In the genomic region with DNA sequence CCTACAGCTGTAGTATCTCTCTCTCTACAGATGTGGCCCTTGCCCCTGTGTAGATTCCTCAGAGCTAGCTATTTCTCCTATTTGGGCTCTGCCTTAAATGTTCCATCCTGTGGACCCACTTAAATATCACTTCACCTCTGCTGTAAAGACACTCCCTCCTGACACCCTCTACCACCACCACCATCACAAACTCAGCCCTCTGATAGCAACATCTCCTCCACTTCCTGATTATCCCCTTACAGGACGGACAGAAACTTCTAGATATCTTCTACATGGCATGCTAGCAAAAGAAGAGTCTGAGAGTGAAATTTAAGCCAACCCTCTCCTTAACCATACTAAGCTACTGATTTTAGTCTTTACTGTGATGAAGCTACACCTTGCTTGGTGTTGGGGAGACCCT, we compare ENCODE assay signal across 21 cellular contexts. TPM values are rescaled to one million over a fixed set of nuclear protein-coding genes. Genes with fewer than 3 reads are reported as not detected.
DNase-seq lines count a peak whose midpoint lies in the region; ATAC-seq and TF ChIP-seq lines count a peak whose summit lies in the region.
"Had no signal": no experiment of that assay in that cellular context is flagged by ENCODE, and none has a peak within 500 bp of the region (broad histone marks: within the 10 kb centered on the region; RNA-seq: fewer than 3 reads in every experiment).

No MANE protein-coding gene starts in this region.

- intact Hi-C loops in naive thymus-derived CD4-positive, alpha-beta T cell (cut with micrococcal nuclease) = no loop called here

- TF ChIP-seq CTCF in coronary artery (IDR thresholded peaks at IDR 0.05) = no peak

- H3K36me3 ChIP-seq in naive thymus-derived CD4-positive, alpha-beta T cell (ENCODE audit: control insufficient read depth in 2 of 3, insufficient read depth in 3 of 3, low read length in 3 of 3) = peaks cover 0 to 5% (median 0%) of the 10 kb centered on the region in 3 experiments
- H3K36me3 ChIP-seq: colonic mucosa, suprapubic skin had no signal

- H3K27me3 Mint-ChIP-seq in stimulated activated naive CD8-positive, alpha-beta T cell treated with anti-CD3 and anti-CD28 coated beads, Interleukin-15, Interleukin-2, amounts not matched to agents 100 ng/mL and 50 ng/mL, for 24 hours = no peaks in the 10 kb centered on the region
- no peaks in the 10 kb centered on the region for H3K27me3 Mint-ChIP-seq in activated T-helper 17 cell treated with anti-CD3 and anti-CD28 coated beads, Interleukin-2, amount 50 U/mL, for 72 hours
- H3K27me3 Mint-ChIP-seq in naive thymus-derived CD4-positive, alpha-beta T cell = peaks cover 0 to 5% (median 0%) of the 10 kb centered on the region in 5 donors
- H3K27me3 Mint-ChIP-seq: activated CD4-positive, alpha-beta memory T cell treated with anti-CD3 and anti-CD28 coated beads for 36 hours had no signal

- peaks cover 10% of the 10 kb centered on the region in 2 donors for H3K4me1 ChIP-seq in naive thymus-derived CD4-positive, alpha-beta T cell (ENCODE audit: control insufficient read depth in 2 of 2, insufficient read depth in 2 of 2, low read length in 2 of 2)
- H3K4me1 ChIP-seq: colonic mucosa had no signal

- no peaks in the 10 kb centered on the region for H3K9me3 ChIP-seq in naive thymus-derived CD4-positive, alpha-beta T cell (ENCODE audit: control insufficient read depth in 2 of 3, low read length in 3 of 3)
- H3K9me3 ChIP-seq: colonic mucosa, suprapubic skin had no signal

- H3K4me3 Mint-ChIP-seq in stimulated activated naive CD8-positive, alpha-beta T cell treated with anti-CD3 and anti-CD28 coated beads, Interleukin-15, Interleukin-2, amounts not matched to agents 100 ng/mL and 50 ng/mL, for 24 hours = no peak overlapping the region
- no peak overlapping the region for H3K4me3 Mint-ChIP-seq in activated T-helper 17 cell treated with anti-CD3 and anti-CD28 coated beads, Interleukin-2, amount 50 U/mL, for 72 hours
- H3K4me3 Mint-ChIP-seq in naive thymus-derived CD4-positive, alpha-beta T cell = peak overlapping the region in 1 of 10 donors; percentile 32
- H3K4me3 Mint-ChIP-seq: activated CD4-positive, alpha-beta memory T cell treated with anti-CD3 and anti-CD28 coated beads for 36 hours had no signal

- CTCF ChIA-PET in naive thymus-derived CD4-positive, alpha-beta T cell (lab: Charles Lee) = interaction anchor here (5.4 kb wide), 1 partner anchor 9 kb away, joined by 89 read pairs; no protein-coding TSS in a partner anchor

- H3K4me1 Mint-ChIP-seq in stimulated activated naive CD8-positive, alpha-beta T cell treated with anti-CD3 and anti-CD28 coated beads, Interleukin-15, Interleukin-2, amounts not matched to agents 100 ng/mL and 50 ng/mL, for 24 hours (ENCODE audit: low read depth) = peaks cover 47% of the 10 kb centered on the region
- H3K4me1 Mint-ChIP-seq in activated T-helper 17 cell treated with anti-CD3 and anti-CD28 coated beads, Interleukin-2, amount 50 U/mL, for 72 hours = peaks cover 15% of the 10 kb centered on the region
- peaks cover 8 to 41% (median 21%) of the 10 kb centered on the region in 7 donors for H3K4me1 Mint-ChIP-seq in naive thymus-derived CD4-positive, alpha-beta T cell

- H3K4me3 ChIP-seq in naive thymus-derived CD4-positive, alpha-beta T cell (ENCODE audit: low read length) = no peak overlapping the region
- no peak overlapping the region for H3K4me3 ChIP-seq in coronary artery
- H3K4me3 ChIP-seq: colonic mucosa, suprapubic skin had no signal

- no peaks in the 10 kb centered on the region for H3K9me3 Mint-ChIP-seq in stimulated activated naive CD8-positive, alpha-beta T cell treated with anti-CD3 and anti-CD28 coated beads, Interleukin-15, Interleukin-2, amounts not matched to agents 100 ng/mL and 50 ng/mL, for 24 hours
- H3K9me3 Mint-ChIP-seq in activated T-helper 17 cell treated with anti-CD3 and anti-CD28 coated beads, Interleukin-2, amount 50 U/mL, for 72 hours = no peaks in the 10 kb centered on the region
- peaks cover 0 to 8% (median 0%) of the 10 kb centered on the region in 11 donors for H3K9me3 Mint-ChIP-seq in naive thymus-derived CD4-positive, alpha-beta T cell
- H3K9me3 Mint-ChIP-seq: activated CD4-positive, alpha-beta memory T cell treated with anti-CD3 and anti-CD28 coated beads for 36 hours had no signal

- no peaks in the 10 kb centered on the region for H3K27me3 ChIP-seq in naive thymus-derived CD4-positive, alpha-beta T cell (ENCODE audit: control insufficient read depth in 2 of 2, insufficient read depth in 2 of 2, low read length in 2 of 2)
- H3K27me3 ChIP-seq: colonic mucosa, suprapubic skin had no signal

- no peak for ATAC-seq in stimulated activated naive CD8-positive, alpha-beta T cell treated with anti-CD3 and anti-CD28 coated beads, Interleukin-15, Interleukin-2, amounts not matched to agents 100 U/mL and 50 U/mL, for 24 hours
- no peak for ATAC-seq in activated T-helper 17 cell treated with anti-CD3 and anti-CD28 coated beads, Interleukin-2, amount 50 U/mL, for 72 hours (replicated peaks)
- no peak for ATAC-seq in naive thymus-derived CD4-positive, alpha-beta T cell
- ATAC-seq in HG02571 (IDR thresholded peaks at IDR 0.05; ENCODE audit: unreplicated experiment) = no peak
- ATAC-seq in HG03432 (IDR thresholded peaks at IDR 0.05; ENCODE audit: unreplicated experiment) = no peak
- ATAC-seq: left ventricle myocardium superior, Panc1 had no signal

- POLR2A ChIA-PET in naive thymus-derived CD4-positive, alpha-beta T cell (lab: Charles Lee) = interaction anchor here (5.7 kb wide), 1 partner anchor 9 kb away, joined by 169 read pairs; no protein-coding TSS in a partner anchor

- no peaks in the 10 kb centered on the region for H3K36me3 Mint-ChIP-seq in stimulated activated naive CD8-positive, alpha-beta T cell treated with anti-CD3 and anti-CD28 coated beads, Interleukin-15, Interleukin-2, amounts not matched to agents 100 ng/mL and 50 ng/mL, for 24 hours (ENCODE audit: low read depth)
- peaks cover 15% of the 10 kb centered on the region for H3K36me3 Mint-ChIP-seq in activated T-helper 17 cell treated with anti-CD3 and anti-CD28 coated beads, Interleukin-2, amount 50 U/mL, for 72 hours (ENCODE audit: low read depth)
- H3K36me3 Mint-ChIP-seq in naive thymus-derived CD4-positive, alpha-beta T cell = peaks cover 0 to 7% (median 0%) of the 10 kb centered on the region in 5 donors

- DNase-seq in stimulated activated naive CD8-positive, alpha-beta T cell treated with anti-CD3 and anti-CD28 coated beads, Interleukin-15, Interleukin-2, amounts not matched to agents 100 U/mL and 50 U/mL, for 24 hours = no peak
- DNase-seq in naive thymus-derived CD4-positive, alpha-beta T cell = no peak
- DNase-seq in coronary artery (ENCODE audit: low spot score) = no peak
- no peak for DNase-seq in activated effector memory CD4-positive, alpha-beta T cell treated with Interleukin-2 at 50 U/mL for 16 hours
- DNase-seq: activated CD4-positive, alpha-beta memory T cell treated with anti-CD3 and anti-CD28 coated beads for 36 hours; activated gamma-delta T cell treated with Interleukin-2 at 50 U/mL for 16 hours; amniotic stem cell; colonic mucosa; EL; islet precursor cell; left ventricle myocardium superior; NCI-H1694 treated with DMSO at 0.1 percent for 48 hours; NCI-H524; stimulated activated CD8-positive, alpha-beta memory T cell treated with anti-CD3 and anti-CD28 coated beads, Interleukin-4, amount 100 ng/mL, for 48 hours had no signal

- H3K27ac ChIP-seq in naive thymus-derived CD4-positive, alpha-beta T cell (ENCODE audit: low read depth, low read length) = no peak overlapping the region
- H3K27ac ChIP-seq in coronary artery = no peak overlapping the region
- H3K27ac ChIP-seq: colonic mucosa, KMS-11, suprapubic skin had no signal

- H3K27ac Mint-ChIP-seq in stimulated activated naive CD8-positive, alpha-beta T cell treated with anti-CD3 and anti-CD28 coated beads, Interleukin-15, Interleukin-2, amounts not matched to agents 100 ng/mL and 50 ng/mL, for 24 hours = peak overlapping the region; percentile 63
- H3K27ac Mint-ChIP-seq in activated T-helper 17 cell treated with anti-CD3 and anti-CD28 coated beads, Interleukin-2, amount 50 U/mL, for 72 hours = peak overlapping the region; percentile 18
- peak overlapping the region in 7 of 9 donors; percentile 2 to 74 (median 48) for H3K27ac Mint-ChIP-seq in naive thymus-derived CD4-positive, alpha-beta T cell
- H3K27ac Mint-ChIP-seq: activated CD4-positive, alpha-beta memory T cell treated with anti-CD3 and anti-CD28 coated beads for 36 hours had no signal

RNA-seq across cellular contexts. Expression of a gene that starts 3.2 kb away (rescaled TPM):
- total RNA-seq in activated T-helper 17 cell treated with anti-CD3 and anti-CD28 coated beads, Interleukin-2, amount 50 U/mL, for 72 hours = 10 to 100 TPM; 31.6 to 32.5 TPM
- 10 to 100 TPM; 44.7 to 84.4 (median 63.5) TPM for total RNA-seq in naive thymus-derived CD4-positive, alpha-beta T cell
- 10 to 100 TPM; 82.6 to 84.3 TPM for polyA plus RNA-seq in naive thymus-derived CD4-positive, alpha-beta T cell
